In genomic region chr9:135229701-135230385, GRCh38 we compare ENCODE assay signal across 13 cellular contexts.
"Had no signal": no experiment of that assay in that cellular context is flagged by ENCODE, and none has a peak within 500 bp of the region (broad histone marks: within the 10 kb centered on the region; RNA-seq: fewer than 3 reads in every experiment).

No MANE protein-coding gene starts in this region.

- H3K4me1 ChIP-seq: colonic mucosa, thyroid gland, uterus had no signal

- H3K36me3 ChIP-seq: colonic mucosa, ovary, thyroid gland, uterus had no signal

- H3K4me3 ChIP-seq: colonic mucosa, hepatocyte, ovary, thyroid gland, uterus had no signal

- H3K9me3 ChIP-seq: colonic mucosa, ovary, thyroid gland, uterus had no signal

- DNase-seq: activated CD4-positive, alpha-beta memory T cell treated with anti-CD3 and anti-CD28 coated beads, Interleukin-2, amount 10 ng/mL, durations not matched to agents 7 days and 5 days; activated effector memory CD4-positive, alpha-beta T cell treated with Interleukin-2 at 50 U/mL for 16 hours; activated T-cell treated with anti-CD3 and anti-CD28 coated beads, Interleukin-2, amount 50 U/mL, for 4 hours; caudate nucleus; colonic mucosa; stimulated activated CD4-positive, alpha-beta T cell treated with anti-CD3 and anti-CD28 coated beads, Interleukin-2, amount 100 ng/mL, for 48 hours; thyroid gland; uterus had no signal

- H3K36me3 Mint-ChIP-seq: activated naive CD4-positive, alpha-beta T cell treated with anti-CD3 and anti-CD28 coated beads, Interleukin-2, amount 50 U/mL, for 24 hours; stimulated activated memory B cell treated with anti-CD40 and anti-IgM and Interleukin-4, amounts not matched to agents 10 μg/mL and 1 μg/mL and 100 μg/mL, for 72 hours had no signal

- ATAC-seq: activated T-cell treated with anti-CD3 and anti-CD28 coated beads, Interleukin-2, amount 50 U/mL, for 4 hours; esophagus mucosa; stimulated activated memory B cell treated with anti-CD40 and anti-IgM and Interleukin-4, amounts not matched to agents 10 μg/mL and 1 μg/mL and 100 μg/mL, for 72 hours had no signal

- H3K4me3 Mint-ChIP-seq: activated CD4-positive, alpha-beta memory T cell treated with anti-CD3 and anti-CD28 coated beads, Interleukin-2, amount 10 ng/mL, durations not matched to agents 7 days and 5 days; activated naive CD4-positive, alpha-beta T cell treated with anti-CD3 and anti-CD28 coated beads, Interleukin-2, amount 50 U/mL, for 24 hours; activated T-cell treated with anti-CD3 and anti-CD28 coated beads, Interleukin-2, amount 50 U/mL, for 4 hours; stimulated activated memory B cell treated with anti-CD40 and anti-IgM and Interleukin-4, amounts not matched to agents 10 μg/mL and 1 μg/mL and 100 μg/mL, for 72 hours had no signal

- H3K27ac Mint-ChIP-seq: activated CD4-positive, alpha-beta memory T cell treated with anti-CD3 and anti-CD28 coated beads, Interleukin-2, amount 10 ng/mL, durations not matched to agents 7 days and 5 days; activated naive CD4-positive, alpha-beta T cell treated with anti-CD3 and anti-CD28 coated beads, Interleukin-2, amount 50 U/mL, for 24 hours; stimulated activated memory B cell treated with anti-CD40 and anti-IgM and Interleukin-4, amounts not matched to agents 10 μg/mL and 1 μg/mL and 100 μg/mL, for 72 hours had no signal

- H3K27ac ChIP-seq: colonic mucosa, hepatocyte, ovary, thyroid gland, uterus had no signal

- H3K27me3 ChIP-seq: colonic mucosa, ovary, thyroid gland, uterus had no signal

- H3K4me1 Mint-ChIP-seq: activated CD4-positive, alpha-beta memory T cell treated with anti-CD3 and anti-CD28 coated beads, Interleukin-2, amount 10 ng/mL, durations not matched to agents 7 days and 5 days; activated naive CD4-positive, alpha-beta T cell treated with anti-CD3 and anti-CD28 coated beads, Interleukin-2, amount 50 U/mL, for 24 hours; stimulated activated memory B cell treated with anti-CD40 and anti-IgM and Interleukin-4, amounts not matched to agents 10 μg/mL and 1 μg/mL and 100 μg/mL, for 72 hours had no signal
